31 cellular contexts compared by ENCODE assay signal in genomic region chr22:36724836-36725235, GRCh38. TPM values are rescaled to one million over a fixed set of nuclear protein-coding genes. Genes with fewer than 3 reads are reported as not detected.
"Had no signal": no experiment of that assay in that cellular context is flagged by ENCODE, and none has a peak within 500 bp of the region (broad histone marks: within the 10 kb centered on the region; RNA-seq: fewer than 3 reads in every experiment).

No MANE protein-coding gene starts in this region.

- H3K27me3 ChIP-seq: right atrium auricular region had no signal

- H3K9me3 ChIP-seq: gastrocnemius medialis, left lung, mucosa of descending colon, prostate gland, right atrium auricular region, stomach, tibial artery had no signal

- H3K79me2 ChIP-seq: parathyroid adenoma had no signal

- H3K4me3 Mint-ChIP-seq: effector memory CD8-positive, alpha-beta T cell; mesothelial cell of epicardium; natural killer cell treated with Interleukin-12 subunit alpha and Interleukin-12 subunit beta and Interleukin-15 and Interleukin-18, amount 100 ng/mL, for 72 hours; neural crest cell; stimulated activated effector memory CD8-positive, alpha-beta T cell treated with anti-CD3 and anti-CD28 coated beads, Interleukin-12 subunit alpha, Interleukin-12 subunit beta, amount 100 ng/mL, for 72 hours; type B pancreatic cell had no signal

- H3K4me1 ChIP-seq: gastrocnemius medialis, left lung, parathyroid adenoma, prostate gland, right atrium auricular region, stomach, tibial artery had no signal

- DNase-seq: cortex of kidney; effector memory CD8-positive, alpha-beta T cell; foreskin fibroblast; gastrocnemius medialis; kidney; left lung; mesenchymal stem cell; mucosa of descending colon; naive B cell; stimulated activated CD4-positive, alpha-beta T cell treated with anti-CD3 and anti-CD28 coated beads, Interleukin-2, amount 100 ng/mL, for 24 hours; stimulated activated CD4-positive, alpha-beta T cell treated with anti-CD3 and anti-CD28 coated beads, Interleukin-4, amount 100 ng/mL, for 24 hours; stimulated activated naive CD4-positive, alpha-beta T cell treated with Interleukin-2 at 50 U/mL for 16 hours; stomach; tibial artery had no signal

- H3K27ac ChIP-seq: gastrocnemius medialis, left lung, parathyroid adenoma, prostate gland, right atrium auricular region, stomach, tibial artery had no signal

- H3K4me3 ChIP-seq: gastrocnemius medialis, left lung, mucosa of descending colon, prostate gland, right atrium auricular region, stomach, tibial artery had no signal

- H2AFZ ChIP-seq: parathyroid adenoma had no signal

- H3K36me3 ChIP-seq: gastrocnemius medialis, left lung, prostate gland, right atrium auricular region, stomach, tibial artery had no signal

- H3K27ac Mint-ChIP-seq: effector memory CD8-positive, alpha-beta T cell; mesothelial cell of epicardium; naive B cell; natural killer cell treated with Interleukin-12 subunit alpha and Interleukin-12 subunit beta and Interleukin-15 and Interleukin-18, amount 100 ng/mL, for 72 hours; stimulated activated effector memory CD8-positive, alpha-beta T cell treated with anti-CD3 and anti-CD28 coated beads, Interleukin-12 subunit alpha, Interleukin-12 subunit beta, amount 100 ng/mL, for 72 hours; type B pancreatic cell had no signal

- H3K9me3 Mint-ChIP-seq: effector memory CD8-positive, alpha-beta T cell; mesothelial cell of epicardium; natural killer cell treated with Interleukin-12 subunit alpha and Interleukin-12 subunit beta and Interleukin-15 and Interleukin-18, amount 100 ng/mL, for 72 hours; neural crest cell; stimulated activated effector memory CD8-positive, alpha-beta T cell treated with anti-CD3 and anti-CD28 coated beads, Interleukin-12 subunit alpha, Interleukin-12 subunit beta, amount 100 ng/mL, for 72 hours; type B pancreatic cell had no signal

- H3K9ac ChIP-seq: parathyroid adenoma had no signal

- ATAC-seq: effector memory CD8-positive, alpha-beta T cell; gastrocnemius medialis; left lung; mucosa of descending colon; natural killer cell treated with Interleukin-12 subunit alpha and Interleukin-12 subunit beta and Interleukin-15 and Interleukin-18, amount 100 ng/mL, for 72 hours; sciatic nerve; stimulated activated effector memory CD8-positive, alpha-beta T cell treated with anti-CD3 and anti-CD28 coated beads, Interleukin-12 subunit alpha, Interleukin-12 subunit beta, amount 100 ng/mL, for 72 hours had no signal

- H3K4me1 Mint-ChIP-seq: mesothelial cell of epicardium; naive B cell; neural crest cell; stimulated activated effector memory CD8-positive, alpha-beta T cell treated with anti-CD3 and anti-CD28 coated beads, Interleukin-12 subunit alpha, Interleukin-12 subunit beta, amount 100 ng/mL, for 72 hours had no signal

RNA-seq across cellular contexts. Expression of gene CACNG2, which starts 21.3 kb away (rescaled TPM):
- total RNA-seq: dermis microvascular lymphatic vessel endothelial cell; gastrocnemius medialis; glomerular endothelial cell; kidney; left lung; lower leg skin; lung microvascular endothelial cell; mesothelial cell of epicardium; mucosa of descending colon; natural killer cell treated with Interleukin-12 subunit alpha and Interleukin-12 subunit beta and Interleukin-15 and Interleukin-18, amount 100 ng/mL, for 72 hours; osteoblast; prostate gland; right atrium auricular region; sciatic nerve; skeletal muscle tissue; stomach; subcutaneous adipose tissue had no signal
- polyA plus RNA-seq: esophagus, stomach had no signal
